In genomic region chr20:50360218-50360672, GRCh38 we compare ENCODE assay signal across 25 cellular contexts.
DNase-seq lines count a peak whose midpoint lies in the region; ATAC-seq, FAIRE-seq and TF ChIP-seq lines count a peak whose summit lies in the region.
"Had no signal": no experiment of that assay in that cellular context is flagged by ENCODE, and none has a peak within 500 bp of the region (broad histone marks: within the 10 kb centered on the region; RNA-seq: fewer than 3 reads in every experiment).

No MANE protein-coding gene starts in this region.

- H3K9me3 Mint-ChIP-seq in Caco-2 (ENCODE audit: unreplicated experiment) = no peaks in the 10 kb centered on the region
- H3K9me3 Mint-ChIP-seq: activated CD4-positive, alpha-beta memory T cell treated with anti-CD3 and anti-CD28 coated beads, Interleukin-2, amount 10 ng/mL, durations not matched to agents 7 days and 5 days; CD14-positive monocyte; effector memory CD8-positive, alpha-beta T cell; HFFc6 had no signal

- H3K27ac Mint-ChIP-seq in Caco-2 (ENCODE audit: unreplicated experiment) = peak overlapping the region; percentile 70
- H3K27ac Mint-ChIP-seq: activated CD4-positive, alpha-beta memory T cell treated with anti-CD3 and anti-CD28 coated beads, Interleukin-2, amount 10 ng/mL, durations not matched to agents 7 days and 5 days; HFFc6; memory B cell had no signal

- CTCF ChIA-PET in Caco-2 (lab: Charles Lee) = no interaction called here

- H3K79me2 ChIP-seq in hepatocyte = no peaks in the 10 kb centered on the region
- H3K79me2 ChIP-seq in smooth muscle cell (ENCODE audit: low read depth) = no peaks in the 10 kb centered on the region

- intact Hi-C loops in Caco-2 (cut with micrococcal nuclease; ENCODE audit: unreplicated experiment) = no loop called here
- intact Hi-C loops in colonic mucosa (cut with DNase I) = loop anchor here (10.0 kb wide), 1 partner anchor 95 kb away; no protein-coding TSS in a partner anchor
- intact Hi-C loops in pancreas (cut with DNase I) = no loop called here

- H3K4me1 ChIP-seq in Caco-2 (peaks cover 25% of the 10 kb centered on the region), colonic mucosa (no peaks in the 10 kb centered on the region), pancreas (no peaks in the 10 kb centered on the region), hepatocyte (ENCODE audit: insufficient read depth) (peaks cover 12% of the 10 kb centered on the region), smooth muscle cell (ENCODE audit: low read depth) (no peaks in the 10 kb centered on the region)
- H3K4me1 ChIP-seq: gastroesophageal sphincter had no signal

- no peaks in the 10 kb centered on the region for H3K36me3 Mint-ChIP-seq in Caco-2 (ENCODE audit: insufficient read depth, unreplicated experiment)
- H3K36me3 Mint-ChIP-seq: CD14-positive monocyte, memory B cell had no signal

- POLR2A ChIA-PET in Caco-2 (lab: Charles Lee) = no interaction called here

- no peaks in the 10 kb centered on the region for H3F3A ChIP-seq in smooth muscle cell (ENCODE audit: low read depth)

- no peaks in the 10 kb centered on the region for H3K36me3 ChIP-seq in Caco-2 (ENCODE audit: control insufficient read depth, insufficient read depth, low read length)
- no peaks in the 10 kb centered on the region for H3K36me3 ChIP-seq in colonic mucosa
- no peaks in the 10 kb centered on the region for H3K36me3 ChIP-seq in pancreas
- H3K36me3 ChIP-seq in hepatocyte (replicated peaks; ENCODE audit: insufficient read depth, low read depth) = no peaks in the 10 kb centered on the region
- no peaks in the 10 kb centered on the region for H3K36me3 ChIP-seq in smooth muscle cell (ENCODE audit: low read depth)
- H3K36me3 ChIP-seq: brain microvascular endothelial cell, esophagus squamous epithelium, gastroesophageal sphincter had no signal

- H3K27me3 Mint-ChIP-seq in Caco-2 (ENCODE audit: insufficient read depth, unreplicated experiment) = no peaks in the 10 kb centered on the region

- WGBS in pancreas, 2 donors = 37 to 40% methylated on average over 8 of the region's 8 CpGs
- WGBS in hepatocyte (ENCODE audit: low lambda C conversion rate, missing lambda C conversion rate) = 81% methylated on average over 8 of the region's 8 CpGs
- WGBS in smooth muscle cell (ENCODE audit: low lambda C conversion rate) = 77% methylated on average over 8 of the region's 8 CpGs

- no peak overlapping the region for H3K4me2 ChIP-seq in hepatocyte
- no peak overlapping the region for H3K4me2 ChIP-seq in smooth muscle cell

- no peaks in the 10 kb centered on the region; the same call in 1 of the 2 replicates for H3K9me3 ChIP-seq in Caco-2
- no peaks in the 10 kb centered on the region for H3K9me3 ChIP-seq in colonic mucosa
- no peaks in the 10 kb centered on the region for H3K9me3 ChIP-seq in pancreas
- H3K9me3 ChIP-seq in hepatocyte (ENCODE audit: low read depth) = no peaks in the 10 kb centered on the region
- no peaks in the 10 kb centered on the region for H3K9me3 ChIP-seq in smooth muscle cell (replicated peaks; ENCODE audit: low read depth)
- H3K9me3 ChIP-seq: esophagus squamous epithelium, gastroesophageal sphincter had no signal

- H3K4me3 Mint-ChIP-seq in Caco-2 (ENCODE audit: unreplicated experiment) = no peak overlapping the region
- H3K4me3 Mint-ChIP-seq: activated CD4-positive, alpha-beta memory T cell treated with anti-CD3 and anti-CD28 coated beads, Interleukin-2, amount 10 ng/mL, durations not matched to agents 7 days and 5 days; effector memory CD8-positive, alpha-beta T cell; HFFc6; memory B cell had no signal

- H3K27ac ChIP-seq in colonic mucosa (no peak overlapping the region), pancreas (no peak overlapping the region), hepatocyte (no peak overlapping the region), smooth muscle cell (ENCODE audit: low read depth) (no peak overlapping the region)
- H3K27ac ChIP-seq: brain microvascular endothelial cell, gastroesophageal sphincter had no signal

- DNase-seq in Caco-2 = peak; percentile 86 to 89
- DNase-seq in HT-29 (ENCODE audit: low spot score) = peak; percentile 77
- peak; percentile 84 for DNase-seq in colonic mucosa
- DNase-seq in pancreas = no peak
- DNase-seq in hepatocyte (ENCODE audit: low spot score) = no peak
- DNase-seq in smooth muscle cell (lab: John Stamatoyannopoulos, UW; ENCODE audit: unreplicated experiment) = no peak
- DNase-seq in NCI-H82 (lab: John Stamatoyannopoulos, UW) = no peak
- no peak for DNase-seq in activated gamma-delta T cell (lab: John Stamatoyannopoulos, UW)
- DNase-seq: activated CD4-positive, alpha-beta memory T cell treated with anti-CD3 and anti-CD28 coated beads, Interleukin-2, amount 10 ng/mL, durations not matched to agents 7 days and 5 days; activated gamma-delta T cell treated with Interleukin-2 at 50 U/mL for 16 hours; brain microvascular endothelial cell; effector memory CD8-positive, alpha-beta T cell; esophagus squamous epithelium; HFFc6; NCI-H1092 treated with DMSO at 0.1 percent for 48 hours; NCI-H524 treated with DMSO at 0.1 percent for 48 hours; right cardiac atrium; RPMI8226; stimulated activated CD4-positive, alpha-beta T cell treated with anti-CD3 and anti-CD28 coated beads, Interleukin-15, amount 100 ng/mL, for 24 hours; T1000 had no signal

- H3K9ac ChIP-seq in colonic mucosa (ENCODE audit: low read depth in 2 of 2, low read length in 2 of 2) (no peak overlapping the region), smooth muscle cell (ENCODE audit: low read depth) (no peak overlapping the region)

- no peaks in the 10 kb centered on the region for H3K27me3 ChIP-seq in Caco-2 (replicated peaks; ENCODE audit: control insufficient read depth, insufficient read depth, low read length)
- H3K27me3 ChIP-seq in colonic mucosa = no peaks in the 10 kb centered on the region
- H3K27me3 ChIP-seq in pancreas = no peaks in the 10 kb centered on the region
- H3K27me3 ChIP-seq in hepatocyte = no peaks in the 10 kb centered on the region
- no peaks in the 10 kb centered on the region for H3K27me3 ChIP-seq in smooth muscle cell (ENCODE audit: low read depth)
- H3K27me3 ChIP-seq: brain microvascular endothelial cell, esophagus squamous epithelium, gastroesophageal sphincter had no signal

- no TSS peak for BruUV-seq in Caco-2 (replicated peaks; lab: Mats Ljungman, UMichigan)

- no peaks in the 10 kb centered on the region for H3K9me2 ChIP-seq in hepatocyte (replicated peaks; ENCODE audit: insufficient read depth)

- H4K20me1 ChIP-seq in hepatocyte (ENCODE audit: insufficient read depth, poor library complexity, severe bottlenecking) (no peaks in the 10 kb centered on the region), smooth muscle cell (ENCODE audit: low read depth) (no peaks in the 10 kb centered on the region)

- H3K4me3 ChIP-seq in Caco-2 (ENCODE audit: low read depth, low read length) (no peak overlapping the region), colonic mucosa (no peak overlapping the region), pancreas (no peak overlapping the region), hepatocyte (no peak overlapping the region), smooth muscle cell (no peak overlapping the region)
- H3K4me3 ChIP-seq: esophagus squamous epithelium, gastroesophageal sphincter had no signal

- peaks cover 18% of the 10 kb centered on the region for H3K4me1 Mint-ChIP-seq in Caco-2 (ENCODE audit: low read depth, unreplicated experiment)
- H3K4me1 Mint-ChIP-seq: activated CD4-positive, alpha-beta memory T cell treated with anti-CD3 and anti-CD28 coated beads, Interleukin-2, amount 10 ng/mL, durations not matched to agents 7 days and 5 days; memory B cell had no signal

- FAIRE-seq in pancreas (lab: Jason Lieb, UNC) = no peak
- FAIRE-seq: colon, GM12891 had no signal

- ATAC-seq in pancreas = peak; percentile 28 to 82 (median 44)
- ATAC-seq: effector memory CD8-positive, alpha-beta T cell; gastroesophageal sphincter; right cardiac atrium had no signal

- TF ChIP-seq CTCF in Caco-2 (IDR thresholded peaks at IDR 0.05; ENCODE audit: insufficient read depth in 1 of 2, low read depth in 1 of 2, low read length in 1 of 2, severe bottlenecking in 1 of 2, unreplicated experiment in 1 of 2) (peak in 1 of 2 experiments; percentile 19), colonic mucosa (IDR thresholded peaks at IDR 0.05) (no peak), pancreas (IDR thresholded peaks at IDR 0.05) (no peak), hepatocyte (IDR thresholded peaks at IDR 0.05; ENCODE audit: poor library complexity) (no peak), smooth muscle cell (IDR thresholded peaks at IDR 0.05; ENCODE audit: borderline replicate concordance, insufficient read depth, poor library complexity, severe bottlenecking) (no peak)

- H2AFZ ChIP-seq in hepatocyte (no peak overlapping the region), smooth muscle cell (ENCODE audit: low read depth) (no peak overlapping the region)

Comparison
In these comparisons a context has a peak if more than half of its experiments do, and no peak if none do; other contexts are left out.
1. DNase-seq: peak in Caco-2 (2 of 2), HT-29 (single experiment) and colonic mucosa (single experiment); none in pancreas (0 of 6), hepatocyte (single experiment), smooth muscle cell (single experiment), NCI-H82 (single experiment) and activated gamma-delta T cell (single experiment).